Comparison of ENCODE assay signal across 1 cellular context in the genomic region with DNA sequence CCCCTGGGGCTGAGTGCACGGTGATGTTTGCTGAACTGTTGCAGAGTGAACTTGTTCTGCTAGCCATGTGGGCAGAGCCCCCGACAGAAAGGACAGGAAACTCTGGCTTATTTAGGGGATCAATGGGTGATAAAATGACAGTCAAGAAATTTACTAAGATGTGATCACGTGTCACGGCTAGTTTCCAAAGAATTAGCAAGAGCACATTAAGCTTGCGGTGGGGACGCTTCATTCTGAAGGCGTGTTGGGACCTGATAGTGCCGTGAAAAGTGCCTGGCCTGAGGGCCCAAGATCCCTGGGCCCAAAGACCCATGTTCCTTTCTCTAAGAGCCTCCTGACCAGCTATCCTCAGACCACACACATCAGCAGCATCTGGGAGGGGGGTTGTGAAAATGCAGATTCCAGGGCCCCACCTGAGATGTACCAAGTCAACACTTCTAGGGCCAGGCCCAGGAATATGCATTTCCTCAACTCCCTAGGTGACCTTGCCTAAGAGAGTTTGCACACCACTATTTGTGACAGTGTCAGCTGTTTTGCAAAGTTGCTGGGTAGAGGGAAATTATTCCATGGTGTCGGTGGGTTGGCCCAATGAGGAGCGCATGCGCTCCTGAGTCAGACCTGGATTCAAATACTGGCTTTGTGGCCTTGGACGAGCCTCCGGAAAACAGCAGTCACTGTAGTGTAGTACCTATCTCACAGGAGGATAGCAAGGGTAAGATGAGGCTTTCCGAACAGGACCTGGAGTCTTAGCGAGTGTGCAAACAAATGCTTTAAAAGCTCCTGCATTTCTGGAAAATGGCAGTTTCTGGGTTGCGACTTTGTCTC.
TF ChIP-seq lines count a peak whose summit lies in the region.

No MANE protein-coding gene starts in this region.

TF ChIP-seq in GM23338, 12 proteins besides CTCF, POLR2A, EP300 and RAD21:
- TF ChIP-seq, protein P1, sequence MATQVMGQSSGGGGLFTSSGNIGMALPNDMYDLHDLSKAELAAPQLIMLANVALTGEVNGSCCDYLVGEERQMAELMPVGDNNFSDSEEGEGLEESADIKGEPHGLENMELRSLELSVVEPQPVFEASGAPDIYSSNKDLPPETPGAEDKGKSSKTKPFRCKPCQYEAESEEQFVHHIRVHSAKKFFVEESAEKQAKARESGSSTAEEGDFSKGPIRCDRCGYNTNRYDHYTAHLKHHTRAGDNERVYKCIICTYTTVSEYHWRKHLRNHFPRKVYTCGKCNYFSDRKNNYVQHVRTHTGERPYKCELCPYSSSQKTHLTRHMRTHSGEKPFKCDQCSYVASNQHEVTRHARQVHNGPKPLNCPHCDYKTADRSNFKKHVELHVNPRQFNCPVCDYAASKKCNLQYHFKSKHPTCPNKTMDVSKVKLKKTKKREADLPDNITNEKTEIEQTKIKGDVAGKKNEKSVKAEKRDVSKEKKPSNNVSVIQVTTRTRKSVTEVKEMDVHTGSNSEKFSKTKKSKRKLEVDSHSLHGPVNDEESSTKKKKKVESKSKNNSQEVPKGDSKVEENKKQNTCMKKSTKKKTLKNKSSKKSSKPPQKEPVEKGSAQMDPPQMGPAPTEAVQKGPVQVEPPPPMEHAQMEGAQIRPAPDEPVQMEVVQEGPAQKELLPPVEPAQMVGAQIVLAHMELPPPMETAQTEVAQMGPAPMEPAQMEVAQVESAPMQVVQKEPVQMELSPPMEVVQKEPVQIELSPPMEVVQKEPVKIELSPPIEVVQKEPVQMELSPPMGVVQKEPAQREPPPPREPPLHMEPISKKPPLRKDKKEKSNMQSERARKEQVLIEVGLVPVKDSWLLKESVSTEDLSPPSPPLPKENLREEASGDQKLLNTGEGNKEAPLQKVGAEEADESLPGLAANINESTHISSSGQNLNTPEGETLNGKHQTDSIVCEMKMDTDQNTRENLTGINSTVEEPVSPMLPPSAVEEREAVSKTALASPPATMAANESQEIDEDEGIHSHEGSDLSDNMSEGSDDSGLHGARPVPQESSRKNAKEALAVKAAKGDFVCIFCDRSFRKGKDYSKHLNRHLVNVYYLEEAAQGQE (IDR thresholded peaks at IDR 0.05; ENCODE audit: unreplicated experiment) = no peak
- TF ChIP-seq, protein P2, sequence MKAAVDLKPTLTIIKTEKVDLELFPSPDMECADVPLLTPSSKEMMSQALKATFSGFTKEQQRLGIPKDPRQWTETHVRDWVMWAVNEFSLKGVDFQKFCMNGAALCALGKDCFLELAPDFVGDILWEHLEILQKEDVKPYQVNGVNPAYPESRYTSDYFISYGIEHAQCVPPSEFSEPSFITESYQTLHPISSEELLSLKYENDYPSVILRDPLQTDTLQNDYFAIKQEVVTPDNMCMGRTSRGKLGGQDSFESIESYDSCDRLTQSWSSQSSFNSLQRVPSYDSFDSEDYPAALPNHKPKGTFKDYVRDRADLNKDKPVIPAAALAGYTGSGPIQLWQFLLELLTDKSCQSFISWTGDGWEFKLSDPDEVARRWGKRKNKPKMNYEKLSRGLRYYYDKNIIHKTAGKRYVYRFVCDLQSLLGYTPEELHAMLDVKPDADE (IDR thresholded peaks at IDR 0.05) = no peak
- TF ChIP-seq CREB1 (CRISPR knock-in tag; IDR thresholded peaks at IDR 0.05; ENCODE audit: low read depth) (no peak), JUNB (IDR thresholded peaks at IDR 0.05; ENCODE audit: unreplicated experiment) (no peak), NANOG (IDR thresholded peaks at IDR 0.05; ENCODE audit: borderline replicate concordance) (no peak), EZH2phosphoT487 (IDR thresholded peaks at IDR 0.05; ENCODE audit: unreplicated experiment) (no peak), STAT1 (IDR thresholded peaks at IDR 0.05; ENCODE audit: unreplicated experiment) (no peak), ZNF331 (CRISPR knock-in tag; IDR thresholded peaks at IDR 0.05; ENCODE audit: low read depth) (no peak), ZNF114 (CRISPR knock-in tag; IDR thresholded peaks at IDR 0.05) (no peak), EZH2 (IDR thresholded peaks at IDR 0.05; ENCODE audit: low read depth, unreplicated experiment) (no peak), POLR2AphosphoS5 (IDR thresholded peaks at IDR 0.05; ENCODE audit: low read depth) (no peak)
- TF ChIP-seq, protein P3, sequence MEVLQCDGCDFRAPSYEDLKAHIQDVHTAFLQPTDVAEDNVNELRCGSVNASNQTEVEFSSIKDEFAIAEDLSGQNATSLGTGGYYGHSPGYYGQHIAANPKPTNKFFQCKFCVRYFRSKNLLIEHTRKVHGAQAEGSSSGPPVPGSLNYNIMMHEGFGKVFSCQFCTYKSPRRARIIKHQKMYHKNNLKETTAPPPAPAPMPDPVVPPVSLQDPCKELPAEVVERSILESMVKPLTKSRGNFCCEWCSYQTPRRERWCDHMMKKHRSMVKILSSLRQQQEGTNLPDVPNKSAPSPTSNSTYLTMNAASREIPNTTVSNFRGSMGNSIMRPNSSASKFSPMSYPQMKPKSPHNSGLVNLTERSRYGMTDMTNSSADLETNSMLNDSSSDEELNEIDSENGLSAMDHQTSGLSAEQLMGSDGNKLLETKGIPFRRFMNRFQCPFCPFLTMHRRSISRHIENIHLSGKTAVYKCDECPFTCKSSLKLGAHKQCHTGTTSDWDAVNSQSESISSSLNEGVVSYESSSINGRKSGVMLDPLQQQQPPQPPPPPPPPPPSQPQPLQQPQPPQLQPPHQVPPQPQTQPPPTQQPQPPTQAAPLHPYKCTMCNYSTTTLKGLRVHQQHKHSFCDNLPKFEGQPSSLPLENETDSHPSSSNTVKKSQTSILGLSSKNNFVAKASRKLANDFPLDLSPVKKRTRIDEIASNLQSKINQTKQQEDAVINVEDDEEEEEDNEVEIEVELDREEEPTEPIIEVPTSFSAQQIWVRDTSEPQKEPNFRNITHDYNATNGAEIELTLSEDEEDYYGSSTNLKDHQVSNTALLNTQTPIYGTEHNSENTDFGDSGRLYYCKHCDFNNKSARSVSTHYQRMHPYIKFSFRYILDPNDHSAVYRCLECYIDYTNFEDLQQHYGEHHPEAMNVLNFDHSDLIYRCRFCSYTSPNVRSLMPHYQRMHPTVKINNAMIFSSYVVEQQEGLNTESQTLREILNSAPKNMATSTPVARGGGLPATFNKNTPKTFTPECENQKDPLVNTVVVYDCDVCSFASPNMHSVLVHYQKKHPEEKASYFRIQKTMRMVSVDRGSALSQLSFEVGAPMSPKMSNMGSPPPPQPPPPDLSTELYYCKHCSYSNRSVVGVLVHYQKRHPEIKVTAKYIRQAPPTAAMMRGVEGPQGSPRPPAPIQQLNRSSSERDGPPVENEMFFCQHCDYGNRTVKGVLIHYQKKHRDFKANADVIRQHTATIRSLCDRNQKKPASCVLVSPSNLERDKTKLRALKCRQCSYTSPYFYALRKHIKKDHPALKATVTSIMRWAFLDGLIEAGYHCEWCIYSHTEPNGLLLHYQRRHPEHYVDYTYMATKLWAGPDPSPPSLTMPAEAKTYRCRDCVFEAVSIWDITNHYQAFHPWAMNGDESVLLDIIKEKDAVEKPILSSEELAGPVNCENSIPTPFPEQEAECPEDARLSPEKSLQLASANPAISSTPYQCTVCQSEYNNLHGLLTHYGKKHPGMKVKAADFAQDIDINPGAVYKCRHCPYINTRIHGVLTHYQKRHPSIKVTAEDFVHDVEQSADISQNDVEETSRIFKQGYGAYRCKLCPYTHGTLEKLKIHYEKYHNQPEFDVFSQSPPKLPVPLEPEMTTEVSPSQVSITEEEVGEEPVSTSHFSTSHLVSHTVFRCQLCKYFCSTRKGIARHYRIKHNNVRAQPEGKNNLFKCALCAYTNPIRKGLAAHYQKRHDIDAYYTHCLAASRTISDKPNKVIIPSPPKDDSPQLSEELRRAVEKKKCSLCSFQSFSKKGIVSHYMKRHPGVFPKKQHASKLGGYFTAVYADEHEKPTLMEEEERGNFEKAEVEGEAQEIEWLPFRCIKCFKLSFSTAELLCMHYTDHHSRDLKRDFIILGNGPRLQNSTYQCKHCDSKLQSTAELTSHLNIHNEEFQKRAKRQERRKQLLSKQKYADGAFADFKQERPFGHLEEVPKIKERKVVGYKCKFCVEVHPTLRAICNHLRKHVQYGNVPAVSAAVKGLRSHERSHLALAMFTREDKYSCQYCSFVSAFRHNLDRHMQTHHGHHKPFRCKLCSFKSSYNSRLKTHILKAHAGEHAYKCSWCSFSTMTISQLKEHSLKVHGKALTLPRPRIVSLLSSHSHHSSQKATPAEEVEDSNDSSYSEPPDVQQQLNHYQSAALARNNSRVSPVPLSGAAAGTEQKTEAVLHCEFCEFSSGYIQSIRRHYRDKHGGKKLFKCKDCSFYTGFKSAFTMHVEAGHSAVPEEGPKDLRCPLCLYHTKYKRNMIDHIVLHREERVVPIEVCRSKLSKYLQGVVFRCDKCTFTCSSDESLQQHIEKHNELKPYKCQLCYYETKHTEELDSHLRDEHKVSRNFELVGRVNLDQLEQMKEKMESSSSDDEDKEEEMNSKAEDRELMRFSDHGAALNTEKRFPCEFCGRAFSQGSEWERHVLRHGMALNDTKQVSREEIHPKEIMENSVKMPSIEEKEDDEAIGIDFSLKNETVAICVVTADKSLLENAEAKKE (CRISPR knock-in tag; IDR thresholded peaks at IDR 0.05) = no peak
TF ChIP-seq in GM23338: peak in this region for 0.
